ENCODE assay signal across 23 cellular contexts in genomic region chr6:152957796-152958195, GRCh38.
"Had no signal": no experiment of that assay in that cellular context is flagged by ENCODE, and none has a peak within 500 bp of the region (broad histone marks: within the 10 kb centered on the region; RNA-seq: fewer than 3 reads in every experiment).

No MANE protein-coding gene starts in this region.

- H3K4me3 ChIP-seq: coronary artery, esophagus squamous epithelium, lower lobe of right lung, ovary, psoas muscle, sigmoid colon, testis, tibial artery had no signal

- H3K27ac ChIP-seq: coronary artery, esophagus squamous epithelium, lower lobe of right lung, ovary, psoas muscle, sigmoid colon, testis, tibial artery had no signal

- H3K9me3 ChIP-seq: esophagus squamous epithelium, lower lobe of right lung, ovary, psoas muscle, testis had no signal

- DNase-seq: dermis blood vessel endothelial cell; effector memory CD4-positive, alpha-beta T cell; erythroblast; esophagus squamous epithelium; hypothalamus; immature natural killer cell; left ventricle myocardium superior; lower lobe of right lung; natural killer cell; occipital lobe; ovary; posterior cingulate gyrus; psoas muscle; right cardiac atrium; sigmoid colon; stimulated activated CD4-positive, alpha-beta T cell treated with anti-CD3 and anti-CD28 coated beads, Interleukin-2, amount 100 ng/mL, for 24 hours; stimulated activated CD4-positive, alpha-beta T cell treated with anti-CD3 and anti-CD28 coated beads, Interleukin-4, amount 100 ng/mL, for 24 hours; stimulated activated naive CD4-positive, alpha-beta T cell treated with Interleukin-2 at 50 U/mL for 16 hours; substantia nigra; testis; tibial artery had no signal

- H3K27me3 ChIP-seq: ovary, sigmoid colon, testis, tibial artery had no signal

- H3K4me1 ChIP-seq: esophagus squamous epithelium, lower lobe of right lung, psoas muscle, sigmoid colon, testis, tibial artery had no signal

- ATAC-seq: left ventricle myocardium superior; lower lobe of right lung; natural killer cell; psoas muscle; right cardiac atrium; stimulated activated effector memory CD8-positive, alpha-beta T cell treated with anti-CD3 and anti-CD28 coated beads, Interleukin-12 subunit alpha, Interleukin-12 subunit beta, amount 100 ng/mL, for 72 hours had no signal

- H3K36me3 ChIP-seq: esophagus squamous epithelium, lower lobe of right lung, ovary, sigmoid colon, tibial artery had no signal
